10 cellular contexts compared by ENCODE assay signal in the genomic region with DNA sequence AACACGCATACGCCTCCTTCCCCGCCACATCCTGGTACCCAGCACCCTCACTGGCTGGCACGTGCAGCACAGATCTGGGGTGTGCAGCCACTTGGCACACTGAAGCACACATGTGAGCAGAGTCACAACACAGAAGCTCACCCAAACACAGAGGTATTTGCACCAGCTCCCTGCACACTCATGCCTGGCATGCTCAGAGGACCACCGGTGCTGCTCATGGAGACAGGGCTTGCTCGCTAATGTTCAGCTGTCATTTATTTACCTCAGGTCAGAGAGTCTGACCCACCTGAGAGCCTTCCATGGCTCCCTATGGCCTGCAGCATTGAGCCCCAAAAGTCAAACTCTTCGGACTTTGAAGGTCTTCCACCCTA.
DNase-seq lines count a peak whose midpoint lies in the region; ATAC-seq and TF ChIP-seq lines count a peak whose summit lies in the region.
"Had no signal": no experiment of that assay in that cellular context is flagged by ENCODE, and none has a peak within 500 bp of the region (broad histone marks: within the 10 kb centered on the region; RNA-seq: fewer than 3 reads in every experiment).

No MANE protein-coding gene starts in this region.

- no CpG with 5 or more reads among the region's 7 CpGs for WGBS in neuronal stem cell (ENCODE audit: extremely low coverage in 2 of 2, insufficient read length in 2 of 2, insufficient replicate concordance in 1 of 2), 2 donors

- POLR2A ChIA-PET in activated CD4-positive, alpha-beta memory T cell treated with anti-CD3 and anti-CD28 coated beads, Interleukin-2, amount 10 ng/mL, durations not matched to agents 7 days and 5 days (lab: Charles Lee), result no interaction called here

- no peak for TF ChIP-seq CTCF in right atrium auricular region (IDR thresholded peaks at IDR 0.05)

- no peaks in the 10 kb centered on the region for H3K9me3 ChIP-seq in right atrium auricular region
- H3K9me3 ChIP-seq in neuronal stem cell (replicated peaks in 1 of 2; ENCODE audit: control insufficient read depth in 2 of 2, insufficient read depth in 1 of 2, low read depth in 1 of 2, low read length in 2 of 2), result no peaks in the 10 kb centered on the region

- no peaks in the 10 kb centered on the region for H3K36me3 Mint-ChIP-seq in activated CD4-positive, alpha-beta memory T cell treated with anti-CD3 and anti-CD28 coated beads, Interleukin-2, amount 10 ng/mL, durations not matched to agents 7 days and 5 days (ENCODE audit: low read depth)

- H3K14ac ChIP-seq in neuronal stem cell (ENCODE audit: low read length), result no peak overlapping the region

- H3K79me1 ChIP-seq in neuronal stem cell (ENCODE audit: low read depth, low read length), result no peaks in the 10 kb centered on the region

- H3K27ac ChIP-seq in right atrium auricular region, result no peak overlapping the region
- H3K27ac ChIP-seq in neuronal stem cell (replicated peaks; ENCODE audit: low read length), result no peak overlapping the region

- H3K27me3 Mint-ChIP-seq in activated CD4-positive, alpha-beta memory T cell treated with anti-CD3 and anti-CD28 coated beads, Interleukin-2, amount 10 ng/mL, durations not matched to agents 7 days and 5 days, result peaks cover 3% of the 10 kb centered on the region

- no peak overlapping the region for H3K4ac ChIP-seq in neuronal stem cell (ENCODE audit: low read length)

- H4K91ac ChIP-seq in neuronal stem cell (ENCODE audit: low read depth, low read length, poor library complexity), result peak overlapping the region; percentile 33

- H3K9ac ChIP-seq in neuronal stem cell (ENCODE audit: low read depth, low read length, poor library complexity), result peak overlapping the region; percentile 2

- H2BK15ac ChIP-seq in neuronal stem cell (ENCODE audit: low read length), result no peak overlapping the region

- no peak overlapping the region for H3K4me3 Mint-ChIP-seq in activated CD4-positive, alpha-beta memory T cell treated with anti-CD3 and anti-CD28 coated beads, Interleukin-2, amount 10 ng/mL, durations not matched to agents 7 days and 5 days

- H3K9me3 Mint-ChIP-seq in activated CD4-positive, alpha-beta memory T cell treated with anti-CD3 and anti-CD28 coated beads, Interleukin-2, amount 10 ng/mL, durations not matched to agents 7 days and 5 days, result no peaks in the 10 kb centered on the region

- H3K4me1 Mint-ChIP-seq in activated CD4-positive, alpha-beta memory T cell treated with anti-CD3 and anti-CD28 coated beads, Interleukin-2, amount 10 ng/mL, durations not matched to agents 7 days and 5 days, result peaks cover 16% of the 10 kb centered on the region

- no peak overlapping the region for H2AFZ ChIP-seq in neuronal stem cell (ENCODE audit: low read length)

- H2BK12ac ChIP-seq in neuronal stem cell (ENCODE audit: low read length), result peak overlapping the region; percentile 43

- H3K36me3 ChIP-seq in right atrium auricular region (no peaks in the 10 kb centered on the region), neuronal stem cell (replicated peaks in 1 of 2; ENCODE audit: control insufficient read depth in 2 of 2, insufficient read depth in 2 of 2, low read length in 2 of 2) (no peaks in the 10 kb centered on the region)

- no peak overlapping the region for H3K23ac ChIP-seq in neuronal stem cell (ENCODE audit: low read depth, low read length, poor library complexity)

- DNase-seq in right atrium auricular region (ENCODE audit: low spot score), result peak; percentile 46
- DNase-seq in Right ventricle myocardium inferior (ENCODE audit: missing footprints), result no peak
- DNase-seq in activated CD4-positive, alpha-beta memory T cell treated with anti-CD3 and anti-CD28 coated beads, Interleukin-2, amount 10 ng/mL, durations not matched to agents 7 days and 5 days, result peak; percentile 2
- no peak for DNase-seq in neuronal stem cell (ENCODE audit: low spot score)
- DNase-seq in RKO (ENCODE audit: low spot score), result no peak
- DNase-seq in NOMO-1 treated with dmso at 0.1 percent for 144 hours (lab: John Stamatoyannopoulos, UW; ENCODE audit: unreplicated experiment), result no peak
- DNase-seq in NCI-H187 treated with DMSO at 0.1 percent for 48 hours (lab: John Stamatoyannopoulos, UW), result no peak
- no peak for DNase-seq in hippocampal formation (lab: John Stamatoyannopoulos, UW)
- DNase-seq: KG1, NCI-H1105 treated with DMSO at 0.1 percent for 48 hours had no signal

- no peak overlapping the region for H2BK5ac ChIP-seq in neuronal stem cell (ENCODE audit: low read length)

- intact Hi-C loops in Right ventricle myocardium inferior (cut with DNase I), result no loop called here

- H3K27me3 ChIP-seq in right atrium auricular region, result no peaks in the 10 kb centered on the region
- H3K27me3 ChIP-seq in neuronal stem cell (ENCODE audit: control insufficient read depth in 3 of 3, insufficient read depth in 3 of 3, low read depth in 1 of 3, low read length in 3 of 3), result peaks cover 0 to 14% (median 0%) of the 10 kb centered on the region in 3 experiments

- no peak overlapping the region for H4K8ac ChIP-seq in neuronal stem cell (ENCODE audit: low read depth, low read length)

- no peak for ATAC-seq in Right ventricle myocardium inferior

- no peak overlapping the region for H3K27ac Mint-ChIP-seq in activated CD4-positive, alpha-beta memory T cell treated with anti-CD3 and anti-CD28 coated beads, Interleukin-2, amount 10 ng/mL, durations not matched to agents 7 days and 5 days

- no peak overlapping the region for H2AK5ac ChIP-seq in neuronal stem cell (ENCODE audit: low read depth, low read length)

- H3K4me3 ChIP-seq in right atrium auricular region (no peak overlapping the region), neuronal stem cell (ENCODE audit: low read length in 2 of 2) (no peak overlapping the region)

- H3K4me1 ChIP-seq in right atrium auricular region (peaks cover 0 to 7% of the 10 kb centered on the region in 2 donors), neuronal stem cell (ENCODE audit: control insufficient read depth in 2 of 2, insufficient read depth in 1 of 2, low read depth in 1 of 2, low read length in 2 of 2) (peaks cover 0 to 3% of the 10 kb centered on the region in 2 donors)

- CTCF ChIA-PET in activated CD4-positive, alpha-beta memory T cell treated with anti-CD3 and anti-CD28 coated beads, Interleukin-2, amount 10 ng/mL, durations not matched to agents 7 days and 5 days (lab: Charles Lee), result interaction anchor here (1.0 to 4.2 kb wide), 9 partner anchors 8 to 441 kb away, joined by 3 to 19 read pairs (median 6); partner anchors contain the start of genes CHRNA5 and SKIC8

- no peak overlapping the region for H2BK120ac ChIP-seq in neuronal stem cell (ENCODE audit: low read depth, low read length)

- peak overlapping the region; percentile 21 for H3K18ac ChIP-seq in neuronal stem cell (ENCODE audit: low read length)

- H3K4me2 ChIP-seq in neuronal stem cell (ENCODE audit: insufficient read depth, low read length, poor library complexity, severe bottlenecking), result no peak overlapping the region

Comparison
In these comparisons a context has a peak if more than half of its experiments do, and no peak if none do; other contexts are left out.
1. DNase-seq: peak in right atrium auricular region (single experiment) and activated CD4-positive, alpha-beta memory T cell treated with anti-CD3 and anti-CD28 coated beads, Interleukin-2, amount 10 ng/mL, durations not matched to agents 7 days and 5 days (single experiment); none in Right ventricle myocardium inferior (single experiment), neuronal stem cell (single experiment), RKO (single experiment), NOMO-1 treated with dmso at 0.1 percent for 144 hours (single experiment), NCI-H187 treated with DMSO at 0.1 percent for 48 hours (single experiment) and hippocampal formation (0 of 2).